In the genomic region with DNA sequence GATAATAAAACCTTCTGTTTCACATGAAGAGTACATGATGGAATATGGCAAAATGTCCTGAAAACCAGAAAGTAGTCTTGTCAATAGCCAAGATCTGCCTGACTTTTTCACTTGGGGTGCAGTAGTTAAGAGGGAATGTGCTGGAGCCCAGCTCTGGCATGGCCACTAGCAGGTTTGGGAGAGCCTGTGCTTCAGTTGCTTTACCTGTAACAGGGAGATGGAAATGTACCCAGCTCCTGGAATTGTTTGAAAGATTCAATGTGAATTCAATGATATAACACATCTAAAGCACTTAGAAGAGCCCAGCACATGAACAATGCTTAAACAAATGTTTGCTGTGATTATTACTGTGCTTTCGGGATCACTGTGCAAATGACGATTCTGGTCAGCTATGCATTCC, we compare ENCODE assay signal across 22 cellular contexts.
"Had no signal": no experiment of that assay in that cellular context is flagged by ENCODE, and none has a peak within 500 bp of the region (broad histone marks: within the 10 kb centered on the region; RNA-seq: fewer than 3 reads in every experiment).

No MANE protein-coding gene starts in this region.

- H3K9me3 Mint-ChIP-seq: activated naive CD8-positive, alpha-beta T cell treated with anti-CD3 and anti-CD28 coated beads, Interleukin-2, amount 50 U/mL, for 24 hours; activated T-helper 1 cell treated with anti-CD3 and anti-CD28 coated beads, Interleukin-12 subunit alpha, Interleukin-12 subunit beta, Interleukin-2, Interleukin-4 antibody, amounts not matched to agents 30 ng/mL and 10 ng/mL and 1 ng/mL, durations not matched to agents 14 hours and 24 hours and 36 hours; neural crest cell; T-helper 2 cell treated with Interferon-gamma antibody and Interleukin-4, amounts not matched to agents 5 μg/mL and 100 μg/mL, for 36 hours had no signal

- H3K27ac ChIP-seq: brain microvascular endothelial cell, gastroesophageal sphincter, left lung, stomach, thoracic aorta, upper lobe of left lung, VCaP had no signal

- H3K27ac Mint-ChIP-seq: activated CD8-positive, alpha-beta T cell treated with anti-CD3 and anti-CD28 coated beads, Interleukin-2, amount 10 ng/mL, durations not matched to agents 7 days and 5 days; activated naive CD8-positive, alpha-beta T cell treated with anti-CD3 and anti-CD28 coated beads, Interleukin-2, amount 50 U/mL, for 24 hours; activated T-helper 1 cell treated with anti-CD3 and anti-CD28 coated beads, Interleukin-12 subunit alpha, Interleukin-12 subunit beta, Interleukin-2, Interleukin-4 antibody, amounts not matched to agents 30 ng/mL and 10 ng/mL and 1 ng/mL, durations not matched to agents 14 hours and 24 hours and 36 hours; naive thymus-derived CD4-positive, alpha-beta T cell; stimulated activated memory B cell treated with anti-CD40 and anti-IgM and Interleukin-4, amounts not matched to agents 10 μg/mL and 1 μg/mL and 100 μg/mL, for 72 hours; T-cell; T-helper 2 cell treated with Interferon-gamma antibody and Interleukin-4, amounts not matched to agents 5 μg/mL and 100 μg/mL, for 36 hours had no signal

- H3K4me3 Mint-ChIP-seq: activated CD8-positive, alpha-beta T cell treated with anti-CD3 and anti-CD28 coated beads, Interleukin-2, amount 10 ng/mL, durations not matched to agents 7 days and 5 days; activated naive CD8-positive, alpha-beta T cell treated with anti-CD3 and anti-CD28 coated beads, Interleukin-2, amount 50 U/mL, for 24 hours; activated T-helper 1 cell treated with anti-CD3 and anti-CD28 coated beads, Interleukin-12 subunit alpha, Interleukin-12 subunit beta, Interleukin-2, Interleukin-4 antibody, amounts not matched to agents 30 ng/mL and 10 ng/mL and 1 ng/mL, durations not matched to agents 14 hours and 24 hours and 36 hours; naive thymus-derived CD4-positive, alpha-beta T cell; neural crest cell; stimulated activated memory B cell treated with anti-CD40 and anti-IgM and Interleukin-4, amounts not matched to agents 10 μg/mL and 1 μg/mL and 100 μg/mL, for 72 hours; T-cell; T-helper 2 cell treated with Interferon-gamma antibody and Interleukin-4, amounts not matched to agents 5 μg/mL and 100 μg/mL, for 36 hours had no signal

- H3K4me1 Mint-ChIP-seq: activated naive CD8-positive, alpha-beta T cell treated with anti-CD3 and anti-CD28 coated beads, Interleukin-2, amount 50 U/mL, for 24 hours; stimulated activated memory B cell treated with anti-CD40 and anti-IgM and Interleukin-4, amounts not matched to agents 10 μg/mL and 1 μg/mL and 100 μg/mL, for 72 hours had no signal

- DNase-seq: activated CD4-positive, alpha-beta T cell treated with anti-CD3 and anti-CD28 coated beads for 1 hour; activated CD4-positive, alpha-beta T cell treated with anti-CD3 and anti-CD28 coated beads, Interleukin-2, amount 50 U/mL, for 1 hour; activated gamma-delta T cell; activated naive CD4-positive, alpha-beta T cell treated with anti-CD3 and anti-CD28 coated beads, Interleukin-2, amount 50 U/mL, for 16 hours; activated naive CD8-positive, alpha-beta T cell treated with anti-CD3 and anti-CD28 coated beads, Interleukin-2, amount 50 U/mL, for 24 hours; brain microvascular endothelial cell; central memory CD4-positive, alpha-beta T cell; left lung; naive thymus-derived CD4-positive, alpha-beta T cell; small intestine; stimulated activated CD4-positive, alpha-beta T cell treated with anti-CD3 and anti-CD28 coated beads, Interleukin-2, amount 100 ng/mL, for 24 hours; stomach; T-cell; upper lobe of left lung had no signal

- H3K36me3 Mint-ChIP-seq: naive thymus-derived CD4-positive, alpha-beta T cell; stimulated activated memory B cell treated with anti-CD40 and anti-IgM and Interleukin-4, amounts not matched to agents 10 μg/mL and 1 μg/mL and 100 μg/mL, for 72 hours; T-cell had no signal
